Comparison of ENCODE assay signal across 11 cellular contexts in genomic region chr12:107684029-107684790, GRCh38. TPM values are rescaled to one million over a fixed set of nuclear protein-coding genes. Genes with fewer than 3 reads are reported as not detected.
DNase-seq lines count a peak whose midpoint lies in the region; ATAC-seq and TF ChIP-seq lines count a peak whose summit lies in the region.
"Had no signal": no experiment of that assay in that cellular context is flagged by ENCODE, and none has a peak within 500 bp of the region (broad histone marks: within the 10 kb centered on the region; RNA-seq: fewer than 3 reads in every experiment).

No MANE protein-coding gene starts in this region.

- CTCF ChIA-PET in CD4-positive, alpha-beta memory T cell (lab: Charles Lee; ENCODE audit: partially characterized antibody): interaction anchor here (1.5 to 2.6 kb wide), 3 partner anchors 8 to 13 kb away, joined by 3 to 15 read pairs (median 6); no protein-coding TSS in a partner anchor
- CTCF ChIA-PET in RWPE1 (lab: Yijun Ruan, JAX): interaction anchor here (0.6 to 0.9 kb wide), 2 partner anchors 8 to 92 kb away, joined by 3 to 5 read pairs; no protein-coding TSS in a partner anchor

- H3K9me3 ChIP-seq in CD4-positive, alpha-beta memory T cell (ENCODE audit: control insufficient read depth in 1 of 2, low read length in 2 of 2): no peaks in the 10 kb centered on the region
- no peaks in the 10 kb centered on the region for H3K9me3 ChIP-seq in HUES48 (ENCODE audit: control insufficient read depth, insufficient read depth, low read length)
- H3K9me3 ChIP-seq in mucosa of rectum (ENCODE audit: control insufficient read depth in 2 of 2, low read length in 2 of 2): no peaks in the 10 kb centered on the region
- H3K9me3 ChIP-seq: gastroesophageal sphincter, upper lobe of right lung had no signal

- DNase-seq in CD4-positive, alpha-beta memory T cell: no peak
- no peak for DNase-seq in activated naive CD8-positive, alpha-beta T cell treated with anti-CD3 and anti-CD28 coated beads, Interleukin-2, amount 10 ng/mL, durations not matched to agents 7 days and 5 days
- no peak for DNase-seq in HCEC 1CT
- no peak for DNase-seq in RWPE1 (ENCODE audit: low spot score)
- no peak for DNase-seq in NCI-H2227 (lab: John Stamatoyannopoulos, UW; ENCODE audit: unreplicated experiment)
- DNase-seq: NCI-H226, upper lobe of right lung had no signal

- H3K9ac ChIP-seq in HUES48 (ENCODE audit: low read depth, low read length) (no peak overlapping the region), mucosa of rectum (ENCODE audit: low read depth in 1 of 2, low read length in 2 of 2) (no peak overlapping the region)

- intact Hi-C loops in CD4-positive, alpha-beta memory T cell (cut with micrococcal nuclease): loop anchor here (2.0 to 10.0 kb wide), 2 partner anchors 909 to 1369 kb away; partner anchors contain the start of genes RIC8B and USP30

- H3K4me3 ChIP-seq in CD4-positive, alpha-beta memory T cell (ENCODE audit: low read length in 2 of 2): no peak overlapping the region
- H3K4me3 ChIP-seq in HUES48 (ENCODE audit: low read depth, low read length) (0 out of 2 replicates have a peak overlapping the region, but pooled peaks have one; percentile 95), mucosa of rectum (ENCODE audit: low read length in 2 of 2) (peak overlapping the region; percentile 96 to 97)

- no peaks in the 10 kb centered on the region for H3K27me3 Mint-ChIP-seq in CD4-positive, alpha-beta memory T cell
- peaks cover 4% of the 10 kb centered on the region for H3K27me3 Mint-ChIP-seq in activated naive CD8-positive, alpha-beta T cell treated with anti-CD3 and anti-CD28 coated beads, Interleukin-2, amount 10 ng/mL, durations not matched to agents 7 days and 5 days

- H3K27ac ChIP-seq in CD4-positive, alpha-beta memory T cell (ENCODE audit: low read depth, low read length): no peak overlapping the region
- H3K27ac ChIP-seq in HUES48 (ENCODE audit: low read depth, low read length): peak overlapping the region; percentile 97
- peak overlapping the region in 1 of 2 donors; percentile 19 for H3K27ac ChIP-seq in mucosa of rectum (ENCODE audit: low read depth in 2 of 2, low read length in 2 of 2)
- no peak overlapping the region for H3K27ac ChIP-seq in RWPE1

- H3K4me3 Mint-ChIP-seq in CD4-positive, alpha-beta memory T cell: peak overlapping the region; percentile 96 to 99 (median 97)
- peak overlapping the region; percentile 95 for H3K4me3 Mint-ChIP-seq in activated naive CD8-positive, alpha-beta T cell treated with anti-CD3 and anti-CD28 coated beads, Interleukin-2, amount 10 ng/mL, durations not matched to agents 7 days and 5 days

- TF ChIP-seq CTCF in RWPE1 (conservative IDR thresholded peaks at IDR 0.05; ENCODE audit: low read depth): no peak

- peaks cover 12 to 21% of the 10 kb centered on the region in 2 donors for H3K36me3 Mint-ChIP-seq in CD4-positive, alpha-beta memory T cell
- peaks cover 11% of the 10 kb centered on the region for H3K36me3 Mint-ChIP-seq in activated naive CD8-positive, alpha-beta T cell treated with anti-CD3 and anti-CD28 coated beads, Interleukin-2, amount 10 ng/mL, durations not matched to agents 7 days and 5 days

- no peaks in the 10 kb centered on the region for H3K27me3 ChIP-seq in CD4-positive, alpha-beta memory T cell (ENCODE audit: insufficient read depth, low read length)
- H3K27me3 ChIP-seq in HUES48 (ENCODE audit: control insufficient read depth, insufficient read depth, low read length): no peaks in the 10 kb centered on the region
- no peaks in the 10 kb centered on the region for H3K27me3 ChIP-seq in mucosa of rectum (ENCODE audit: control insufficient read depth in 2 of 2, insufficient read depth in 2 of 2, low read length in 2 of 2)

- no peak for ATAC-seq in activated naive CD8-positive, alpha-beta T cell treated with anti-CD3 and anti-CD28 coated beads, Interleukin-2, amount 10 ng/mL, durations not matched to agents 7 days and 5 days (ENCODE audit: low read depth)
- ATAC-seq in HG02763 (IDR thresholded peaks at IDR 0.05; ENCODE audit: unreplicated experiment): no peak
- ATAC-seq: gastroesophageal sphincter had no signal

- peaks cover 25% of the 10 kb centered on the region for H3K4me1 ChIP-seq in CD4-positive, alpha-beta memory T cell (ENCODE audit: insufficient read depth, low read length)
- H3K4me1 ChIP-seq in HUES48 (ENCODE audit: control insufficient read depth, insufficient read depth, low read length) (0 out of 2 replicates have a peak, but pooled peaks cover 7% of the 10 kb centered on the region), mucosa of rectum (ENCODE audit: control insufficient read depth in 2 of 2, insufficient read depth in 2 of 2, low read length in 2 of 2) (peaks cover 5 to 10% of the 10 kb centered on the region in 2 donors)

- POLR2A ChIA-PET in CD4-positive, alpha-beta memory T cell (lab: Charles Lee; ENCODE audit: partially characterized antibody): interaction anchor here (0.8 to 1.7 kb wide), 5 partner anchors 8 to 1368 kb away, joined by 3 to 6 read pairs (median 4); partner anchors contain the start of gene USP30
- POLR2A ChIA-PET in activated naive CD8-positive, alpha-beta T cell treated with anti-CD3 and anti-CD28 coated beads, Interleukin-2, amount 10 ng/mL, durations not matched to agents 7 days and 5 days (lab: Charles Lee): no interaction called here
- POLR2A ChIA-PET in RWPE1 (lab: Yijun Ruan, JAX; ENCODE audit: low non-redundant PET): no interaction called here

- peaks cover 0 to 3% (median 0%) of the 10 kb centered on the region in 8 donors for H3K9me3 Mint-ChIP-seq in CD4-positive, alpha-beta memory T cell
- H3K9me3 Mint-ChIP-seq in activated naive CD8-positive, alpha-beta T cell treated with anti-CD3 and anti-CD28 coated beads, Interleukin-2, amount 10 ng/mL, durations not matched to agents 7 days and 5 days: no peaks in the 10 kb centered on the region

- H3K27ac Mint-ChIP-seq in CD4-positive, alpha-beta memory T cell: peak overlapping the region; percentile 94 to 100 (median 98)
- H3K27ac Mint-ChIP-seq in activated naive CD8-positive, alpha-beta T cell treated with anti-CD3 and anti-CD28 coated beads, Interleukin-2, amount 10 ng/mL, durations not matched to agents 7 days and 5 days: peak overlapping the region; percentile 97

- H3K36me3 ChIP-seq in CD4-positive, alpha-beta memory T cell (ENCODE audit: insufficient read depth, low read length): peaks cover 9% of the 10 kb centered on the region
- H3K36me3 ChIP-seq in HUES48 (ENCODE audit: control insufficient read depth, insufficient read depth, low read length): peaks cover 14% of the 10 kb centered on the region
- peaks cover 9 to 10% of the 10 kb centered on the region in 2 donors for H3K36me3 ChIP-seq in mucosa of rectum (ENCODE audit: control insufficient read depth in 2 of 2, insufficient read depth in 2 of 2, low read length in 2 of 2)

- H3K4me1 Mint-ChIP-seq in CD4-positive, alpha-beta memory T cell: peaks cover 14 to 34% (median 24%) of the 10 kb centered on the region in 4 donors
- peaks cover 17% of the 10 kb centered on the region for H3K4me1 Mint-ChIP-seq in activated naive CD8-positive, alpha-beta T cell treated with anti-CD3 and anti-CD28 coated beads, Interleukin-2, amount 10 ng/mL, durations not matched to agents 7 days and 5 days

RNA-seq across cellular contexts. Expression of gene PWP1, which starts 1.4 kb away (rescaled TPM):
- 10 to 100 TPM; 24.3 to 25.6 TPM for total RNA-seq in CD4-positive, alpha-beta memory T cell
- polyA plus RNA-seq in CD4-positive, alpha-beta memory T cell: 10 to 100 TPM; 59.3 to 73.1 TPM
- total RNA-seq in activated naive CD8-positive, alpha-beta T cell treated with anti-CD3 and anti-CD28 coated beads, Interleukin-2, amount 10 ng/mL, durations not matched to agents 7 days and 5 days: 10 to 100 TPM; 32.9 to 37.3 TPM

Comparison
In these comparisons a context has a peak if more than half of its experiments do, and no peak if none do; other contexts are left out.
1. H3K4me3 ChIP-seq: peak in HUES48 (single experiment) and mucosa of rectum (2 of 2); none in CD4-positive, alpha-beta memory T cell (0 of 2).